ENCODE assay signal across 1 cellular context in genomic region chr5:69492391-69493234, GRCh38.
TF ChIP-seq lines count a peak whose summit lies in the region.

A gene with protein sequence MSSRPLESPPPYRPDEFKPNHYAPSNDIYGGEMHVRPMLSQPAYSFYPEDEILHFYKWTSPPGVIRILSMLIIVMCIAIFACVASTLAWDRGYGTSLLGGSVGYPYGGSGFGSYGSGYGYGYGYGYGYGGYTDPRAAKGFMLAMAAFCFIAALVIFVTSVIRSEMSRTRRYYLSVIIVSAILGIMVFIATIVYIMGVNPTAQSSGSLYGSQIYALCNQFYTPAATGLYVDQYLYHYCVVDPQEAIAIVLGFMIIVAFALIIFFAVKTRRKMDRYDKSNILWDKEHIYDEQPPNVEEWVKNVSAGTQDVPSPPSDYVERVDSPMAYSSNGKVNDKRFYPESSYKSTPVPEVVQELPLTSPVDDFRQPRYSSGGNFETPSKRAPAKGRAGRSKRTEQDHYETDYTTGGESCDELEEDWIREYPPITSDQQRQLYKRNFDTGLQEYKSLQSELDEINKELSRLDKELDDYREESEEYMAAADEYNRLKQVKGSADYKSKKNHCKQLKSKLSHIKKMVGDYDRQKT (plus strand): TSS chr5:69492790. CDS start chr5:69504245, 11,455 bp downstream.

TF ChIP-seq in HepG2, 621 proteins besides CTCF, POLR2A, EP300 and RAD21 (continued from another document and continues in another):
- TF ChIP-seq ZNF562 (CRISPR knock-in tag; IDR thresholded peaks at IDR 0.05; ENCODE audit: borderline replicate concordance), result no peak
- TF ChIP-seq ZNF101 (CRISPR knock-in tag; IDR thresholded peaks at IDR 0.05; ENCODE audit: borderline replicate concordance, low read depth), result no peak
- peak; percentile 90 for TF ChIP-seq ZNF746 (CRISPR knock-in tag; IDR thresholded peaks at IDR 0.05)
- no peak for TF ChIP-seq ZNF260 (CRISPR knock-in tag; IDR thresholded peaks at IDR 0.05; ENCODE audit: borderline replicate concordance, low read depth)
- peak; percentile 95 for TF ChIP-seq EED (CRISPR knock-in tag; IDR thresholded peaks at IDR 0.05)
- no peak for TF ChIP-seq ZKSCAN1 (IDR thresholded peaks at IDR 0.05; ENCODE audit: low read length)
- TF ChIP-seq, protein P1, sequence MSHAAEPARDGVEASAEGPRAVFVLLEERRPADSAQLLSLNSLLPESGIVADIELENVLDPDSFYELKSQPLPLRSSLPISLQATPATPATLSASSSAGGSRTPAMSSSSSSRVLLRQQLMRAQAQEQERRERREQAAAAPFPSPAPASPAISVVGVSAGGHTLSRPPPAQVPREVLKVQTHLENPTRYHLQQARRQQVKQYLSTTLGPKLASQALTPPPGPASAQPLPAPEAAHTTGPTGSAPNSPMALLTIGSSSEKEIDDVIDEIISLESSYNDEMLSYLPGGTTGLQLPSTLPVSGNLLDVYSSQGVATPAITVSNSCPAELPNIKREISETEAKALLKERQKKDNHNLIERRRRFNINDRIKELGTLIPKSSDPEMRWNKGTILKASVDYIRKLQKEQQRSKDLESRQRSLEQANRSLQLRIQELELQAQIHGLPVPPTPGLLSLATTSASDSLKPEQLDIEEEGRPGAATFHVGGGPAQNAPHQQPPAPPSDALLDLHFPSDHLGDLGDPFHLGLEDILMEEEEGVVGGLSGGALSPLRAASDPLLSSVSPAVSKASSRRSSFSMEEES (CRISPR knock-in tag; IDR thresholded peaks at IDR 0.05), result 0 out of 2 replicates have a peak, but pooled peaks have one; percentile 23
- TF ChIP-seq HINFP (CRISPR knock-in tag; IDR thresholded peaks at IDR 0.05; ENCODE audit: low read depth), result peak; percentile 78; the same call in 1 of the 2 replicates
- peak; percentile 85 for TF ChIP-seq HNF1B (CRISPR knock-in tag; IDR thresholded peaks at IDR 0.05)
- peak; percentile 56; the same call in 1 of the 2 replicates for TF ChIP-seq ETV6 (CRISPR knock-in tag; conservative IDR thresholded peaks at IDR 0.05)
- TF ChIP-seq ZNF589 (CRISPR knock-in tag; conservative IDR thresholded peaks at IDR 0.05), result peak; percentile 67; the same call in 1 of the 2 replicates
- 0 out of 2 replicates have a peak, but pooled peaks have one; percentile 27 for TF ChIP-seq NFKBIZ (CRISPR knock-in tag; IDR thresholded peaks at IDR 0.05)
- TF ChIP-seq ZNF552 (CRISPR knock-in tag; IDR thresholded peaks at IDR 0.05; ENCODE audit: borderline replicate concordance), result peak; percentile 72; the same call in 1 of the 2 replicates
- TF ChIP-seq ELK4 (CRISPR knock-in tag; IDR thresholded peaks at IDR 0.05; ENCODE audit: borderline replicate concordance), result no peak
- TF ChIP-seq ZNF207 (IDR thresholded peaks at IDR 0.05; ENCODE audit: borderline replicate concordance), result no peak
- peak; percentile 64; the same call in 1 of the 2 replicates for TF ChIP-seq LBX2 (CRISPR knock-in tag; IDR thresholded peaks at IDR 0.05; ENCODE audit: borderline replicate concordance)
- no peak for TF ChIP-seq NCOA1 (CRISPR knock-in tag; IDR thresholded peaks at IDR 0.05)
- peak; percentile 77 for TF ChIP-seq UBTF (CRISPR knock-in tag; IDR thresholded peaks at IDR 0.05)
- no peak for TF ChIP-seq TEAD2 (CRISPR knock-in tag; IDR thresholded peaks at IDR 0.05)
- no peak; the same call in 1 of the 2 replicates for TF ChIP-seq ZNF839 (CRISPR knock-in tag; IDR thresholded peaks at IDR 0.05; ENCODE audit: borderline replicate concordance)
- TF ChIP-seq TIGD3 (CRISPR knock-in tag; IDR thresholded peaks at IDR 0.05; ENCODE audit: borderline replicate concordance), result no peak
- TF ChIP-seq, protein P2, sequence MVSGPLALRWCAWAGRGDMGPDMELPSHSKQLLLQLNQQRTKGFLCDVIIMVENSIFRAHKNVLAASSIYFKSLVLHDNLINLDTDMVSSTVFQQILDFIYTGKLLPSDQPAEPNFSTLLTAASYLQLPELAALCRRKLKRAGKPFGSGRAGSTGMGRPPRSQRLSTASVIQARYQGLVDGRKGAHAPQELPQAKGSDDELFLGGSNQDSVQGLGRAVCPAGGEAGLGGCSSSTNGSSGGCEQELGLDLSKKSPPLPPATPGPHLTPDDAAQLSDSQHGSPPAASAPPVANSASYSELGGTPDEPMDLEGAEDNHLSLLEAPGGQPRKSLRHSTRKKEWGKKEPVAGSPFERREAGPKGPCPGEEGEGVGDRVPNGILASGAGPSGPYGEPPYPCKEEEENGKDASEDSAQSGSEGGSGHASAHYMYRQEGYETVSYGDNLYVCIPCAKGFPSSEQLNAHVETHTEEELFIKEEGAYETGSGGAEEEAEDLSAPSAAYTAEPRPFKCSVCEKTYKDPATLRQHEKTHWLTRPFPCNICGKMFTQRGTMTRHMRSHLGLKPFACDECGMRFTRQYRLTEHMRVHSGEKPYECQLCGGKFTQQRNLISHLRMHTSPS (CRISPR knock-in tag; IDR thresholded peaks at IDR 0.05; ENCODE audit: low read depth), result no peak
- TF ChIP-seq RFX1 (IDR thresholded peaks at IDR 0.05), result no peak
- TF ChIP-seq, protein P3, sequence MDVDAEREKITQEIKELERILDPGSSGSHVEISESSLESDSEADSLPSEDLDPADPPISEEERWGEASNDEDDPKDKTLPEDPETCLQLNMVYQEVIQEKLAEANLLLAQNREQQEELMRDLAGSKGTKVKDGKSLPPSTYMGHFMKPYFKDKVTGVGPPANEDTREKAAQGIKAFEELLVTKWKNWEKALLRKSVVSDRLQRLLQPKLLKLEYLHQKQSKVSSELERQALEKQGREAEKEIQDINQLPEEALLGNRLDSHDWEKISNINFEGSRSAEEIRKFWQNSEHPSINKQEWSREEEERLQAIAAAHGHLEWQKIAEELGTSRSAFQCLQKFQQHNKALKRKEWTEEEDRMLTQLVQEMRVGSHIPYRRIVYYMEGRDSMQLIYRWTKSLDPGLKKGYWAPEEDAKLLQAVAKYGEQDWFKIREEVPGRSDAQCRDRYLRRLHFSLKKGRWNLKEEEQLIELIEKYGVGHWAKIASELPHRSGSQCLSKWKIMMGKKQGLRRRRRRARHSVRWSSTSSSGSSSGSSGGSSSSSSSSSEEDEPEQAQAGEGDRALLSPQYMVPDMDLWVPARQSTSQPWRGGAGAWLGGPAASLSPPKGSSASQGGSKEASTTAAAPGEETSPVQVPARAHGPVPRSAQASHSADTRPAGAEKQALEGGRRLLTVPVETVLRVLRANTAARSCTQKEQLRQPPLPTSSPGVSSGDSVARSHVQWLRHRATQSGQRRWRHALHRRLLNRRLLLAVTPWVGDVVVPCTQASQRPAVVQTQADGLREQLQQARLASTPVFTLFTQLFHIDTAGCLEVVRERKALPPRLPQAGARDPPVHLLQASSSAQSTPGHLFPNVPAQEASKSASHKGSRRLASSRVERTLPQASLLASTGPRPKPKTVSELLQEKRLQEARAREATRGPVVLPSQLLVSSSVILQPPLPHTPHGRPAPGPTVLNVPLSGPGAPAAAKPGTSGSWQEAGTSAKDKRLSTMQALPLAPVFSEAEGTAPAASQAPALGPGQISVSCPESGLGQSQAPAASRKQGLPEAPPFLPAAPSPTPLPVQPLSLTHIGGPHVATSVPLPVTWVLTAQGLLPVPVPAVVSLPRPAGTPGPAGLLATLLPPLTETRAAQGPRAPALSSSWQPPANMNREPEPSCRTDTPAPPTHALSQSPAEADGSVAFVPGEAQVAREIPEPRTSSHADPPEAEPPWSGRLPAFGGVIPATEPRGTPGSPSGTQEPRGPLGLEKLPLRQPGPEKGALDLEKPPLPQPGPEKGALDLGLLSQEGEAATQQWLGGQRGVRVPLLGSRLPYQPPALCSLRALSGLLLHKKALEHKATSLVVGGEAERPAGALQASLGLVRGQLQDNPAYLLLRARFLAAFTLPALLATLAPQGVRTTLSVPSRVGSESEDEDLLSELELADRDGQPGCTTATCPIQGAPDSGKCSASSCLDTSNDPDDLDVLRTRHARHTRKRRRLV (CRISPR knock-in tag; IDR thresholded peaks at IDR 0.05), result peak; percentile 95
- peak; percentile 64 for TF ChIP-seq KDM2A (CRISPR knock-in tag; IDR thresholded peaks at IDR 0.05; ENCODE audit: borderline replicate concordance, low read depth)
- TF ChIP-seq, protein P4, sequence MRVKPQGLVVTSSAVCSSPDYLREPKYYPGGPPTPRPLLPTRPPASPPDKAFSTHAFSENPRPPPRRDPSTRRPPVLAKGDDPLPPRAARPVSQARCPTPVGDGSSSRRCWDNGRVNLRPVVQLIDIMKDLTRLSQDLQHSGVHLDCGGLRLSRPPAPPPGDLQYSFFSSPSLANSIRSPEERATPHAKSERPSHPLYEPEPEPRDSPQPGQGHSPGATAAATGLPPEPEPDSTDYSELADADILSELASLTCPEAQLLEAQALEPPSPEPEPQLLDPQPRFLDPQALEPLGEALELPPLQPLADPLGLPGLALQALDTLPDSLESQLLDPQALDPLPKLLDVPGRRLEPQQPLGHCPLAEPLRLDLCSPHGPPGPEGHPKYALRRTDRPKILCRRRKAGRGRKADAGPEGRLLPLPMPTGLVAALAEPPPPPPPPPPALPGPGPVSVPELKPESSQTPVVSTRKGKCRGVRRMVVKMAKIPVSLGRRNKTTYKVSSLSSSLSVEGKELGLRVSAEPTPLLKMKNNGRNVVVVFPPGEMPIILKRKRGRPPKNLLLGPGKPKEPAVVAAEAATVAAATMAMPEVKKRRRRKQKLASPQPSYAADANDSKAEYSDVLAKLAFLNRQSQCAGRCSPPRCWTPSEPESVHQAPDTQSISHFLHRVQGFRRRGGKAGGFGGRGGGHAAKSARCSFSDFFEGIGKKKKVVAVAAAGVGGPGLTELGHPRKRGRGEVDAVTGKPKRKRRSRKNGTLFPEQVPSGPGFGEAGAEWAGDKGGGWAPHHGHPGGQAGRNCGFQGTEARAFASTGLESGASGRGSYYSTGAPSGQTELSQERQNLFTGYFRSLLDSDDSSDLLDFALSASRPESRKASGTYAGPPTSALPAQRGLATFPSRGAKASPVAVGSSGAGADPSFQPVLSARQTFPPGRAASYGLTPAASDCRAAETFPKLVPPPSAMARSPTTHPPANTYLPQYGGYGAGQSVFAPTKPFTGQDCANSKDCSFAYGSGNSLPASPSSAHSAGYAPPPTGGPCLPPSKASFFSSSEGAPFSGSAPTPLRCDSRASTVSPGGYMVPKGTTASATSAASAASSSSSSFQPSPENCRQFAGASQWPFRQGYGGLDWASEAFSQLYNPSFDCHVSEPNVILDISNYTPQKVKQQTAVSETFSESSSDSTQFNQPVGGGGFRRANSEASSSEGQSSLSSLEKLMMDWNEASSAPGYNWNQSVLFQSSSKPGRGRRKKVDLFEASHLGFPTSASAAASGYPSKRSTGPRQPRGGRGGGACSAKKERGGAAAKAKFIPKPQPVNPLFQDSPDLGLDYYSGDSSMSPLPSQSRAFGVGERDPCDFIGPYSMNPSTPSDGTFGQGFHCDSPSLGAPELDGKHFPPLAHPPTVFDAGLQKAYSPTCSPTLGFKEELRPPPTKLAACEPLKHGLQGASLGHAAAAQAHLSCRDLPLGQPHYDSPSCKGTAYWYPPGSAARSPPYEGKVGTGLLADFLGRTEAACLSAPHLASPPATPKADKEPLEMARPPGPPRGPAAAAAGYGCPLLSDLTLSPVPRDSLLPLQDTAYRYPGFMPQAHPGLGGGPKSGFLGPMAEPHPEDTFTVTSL (CRISPR knock-in tag; IDR thresholded peaks at IDR 0.05; ENCODE audit: borderline replicate concordance), result 0 out of 2 replicates have a peak, but pooled peaks have one; percentile 35
